Comparison of ENCODE assay signal across 1 cellular context in the genomic region with DNA sequence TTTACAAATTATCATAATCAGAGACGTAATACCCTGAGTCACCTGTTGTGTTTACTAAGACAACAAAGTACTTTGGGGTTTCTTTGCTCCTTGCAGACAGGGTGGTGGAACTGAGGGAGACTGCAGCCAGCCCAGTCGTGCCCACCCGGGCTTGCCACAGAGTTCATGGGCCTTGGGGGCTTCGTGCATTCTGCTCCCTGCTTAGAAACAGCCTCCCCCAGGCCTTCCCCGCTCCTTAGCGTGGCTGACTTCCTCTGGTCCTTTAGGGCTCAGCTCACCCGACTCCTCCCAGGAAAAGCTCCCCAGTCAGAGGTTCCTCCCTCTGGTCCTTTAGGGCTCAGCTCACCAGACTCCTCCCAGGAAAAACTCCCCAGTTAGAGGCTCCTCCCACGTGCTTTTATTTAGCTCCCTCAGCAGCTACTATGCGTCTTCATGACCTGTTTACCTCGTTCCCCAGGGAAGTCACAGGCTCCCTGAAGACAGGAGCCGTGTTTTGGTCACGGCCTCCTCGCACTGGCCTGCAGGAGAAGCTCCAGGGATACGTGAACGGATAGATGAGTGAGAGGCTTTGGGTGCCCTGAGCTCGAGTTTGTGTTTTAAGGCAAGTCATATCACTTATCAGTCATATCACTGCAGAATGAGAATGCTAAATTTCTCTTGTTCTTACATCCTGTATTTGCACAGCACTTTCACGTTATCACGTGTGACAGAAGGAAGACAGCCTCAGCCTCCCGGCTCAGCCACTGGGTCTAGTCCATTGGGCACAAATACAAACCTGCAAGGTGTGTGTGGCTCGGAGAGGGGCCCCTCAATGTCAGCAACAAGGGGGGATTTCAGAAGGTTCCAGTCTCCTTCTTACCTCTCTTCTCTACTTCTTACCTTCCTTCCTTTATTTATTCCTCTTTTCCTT.
TF ChIP-seq lines count a peak whose summit lies in the region.

No MANE protein-coding gene starts in this region.

TF ChIP-seq in K562, 482 proteins besides CTCF, POLR2A, EP300 and RAD21 (continued from another document and continues in another):
- TF ChIP-seq, protein P1, sequence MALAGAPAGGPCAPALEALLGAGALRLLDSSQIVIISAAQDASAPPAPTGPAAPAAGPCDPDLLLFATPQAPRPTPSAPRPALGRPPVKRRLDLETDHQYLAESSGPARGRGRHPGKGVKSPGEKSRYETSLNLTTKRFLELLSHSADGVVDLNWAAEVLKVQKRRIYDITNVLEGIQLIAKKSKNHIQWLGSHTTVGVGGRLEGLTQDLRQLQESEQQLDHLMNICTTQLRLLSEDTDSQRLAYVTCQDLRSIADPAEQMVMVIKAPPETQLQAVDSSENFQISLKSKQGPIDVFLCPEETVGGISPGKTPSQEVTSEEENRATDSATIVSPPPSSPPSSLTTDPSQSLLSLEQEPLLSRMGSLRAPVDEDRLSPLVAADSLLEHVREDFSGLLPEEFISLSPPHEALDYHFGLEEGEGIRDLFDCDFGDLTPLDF (CRISPR knock-in tag; IDR thresholded peaks at IDR 0.05): no peak; the same call in 1 of the 2 replicates
- TF ChIP-seq TEAD4 (IDR thresholded peaks at IDR 0.05; ENCODE audit: low read length) (peak; percentile 76), TEAD4 (CRISPR knock-in tag; IDR thresholded peaks at IDR 0.05; ENCODE audit: borderline replicate concordance) (no peak), BRD9 (IDR thresholded peaks at IDR 0.05; ENCODE audit: low read depth, partially characterized antibody) (peak; percentile 47), FOXJ2 (tag; IDR thresholded peaks at IDR 0.05) (peak; percentile 75; the same call in 1 of the 2 replicates), TSC22D4 (tag; IDR thresholded peaks at IDR 0.05) (no peak), HNRNPUL1 (IDR thresholded peaks at IDR 0.05; ENCODE audit: low read length) (no peak), TEAD2 (tag; IDR thresholded peaks at IDR 0.05) (no peak), HNRNPK (IDR thresholded peaks at IDR 0.05; ENCODE audit: low read depth, low read length, poor library complexity, severe bottlenecking) (no peak), ZNF41 (CRISPR knock-in tag; conservative IDR thresholded peaks at IDR 0.05) (no peak), ZNF584 (CRISPR knock-in tag; IDR thresholded peaks at IDR 0.05; ENCODE audit: low read depth) (0 out of 2 replicates have a peak, but pooled peaks have one; percentile 68), CREM (IDR thresholded peaks at IDR 0.05; ENCODE audit: low read depth) (peak; percentile 57), TOE1 (IDR thresholded peaks at IDR 0.05; ENCODE audit: borderline replicate concordance) (peak; percentile 58; the same call in 1 of the 2 replicates), TOE1 (CRISPR knock-in tag; IDR thresholded peaks at IDR 0.05; ENCODE audit: borderline replicate concordance, low read depth) (no peak; the same call in 1 of the 2 replicates), OTX1 (CRISPR knock-in tag; IDR thresholded peaks at IDR 0.05) (no peak), NFATC3 (IDR thresholded peaks at IDR 0.05) (no peak), ZNF24 (IDR thresholded peaks at IDR 0.05) (no peak), SMARCC2 (IDR thresholded peaks at IDR 0.05; ENCODE audit: low read depth) (peak; percentile 75), CHD1 (IDR thresholded peaks at IDR 0.05; ENCODE audit: low read length) (no peak), TRIM28 (IDR thresholded peaks at IDR 0.05) (peak; percentile 74), CBX8 (IDR thresholded peaks at IDR 0.05; ENCODE audit: borderline replicate concordance, extremely low read depth, low read depth, low read length, poor library complexity, severe bottlenecking) (no peak), TAF1 (IDR thresholded peaks at IDR 0.05; ENCODE audit: control insufficient read depth, extremely low read depth, insufficient read depth, low read length, severe bottlenecking) (peak; percentile 67), ZNF253 (CRISPR knock-in tag; conservative IDR thresholded peaks at IDR 0.05) (0 out of 2 replicates have a peak, but pooled peaks have one; percentile 32), ZBED1 (IDR thresholded peaks at IDR 0.05) (0 out of 2 replicates have a peak, but pooled peaks have one; percentile 46), LEF1 (IDR thresholded peaks at IDR 0.05) (peak; percentile 98), NCOA6 (IDR thresholded peaks at IDR 0.05) (no peak), CBFB (CRISPR knock-in tag; IDR thresholded peaks at IDR 0.05) (no peak), PHTF2 (CRISPR knock-in tag; IDR thresholded peaks at IDR 0.05) (no peak), RCOR1 (IDR thresholded peaks at IDR 0.05; ENCODE audit: borderline replicate concordance in 1 of 2, low read depth in 2 of 2, low read length in 2 of 2) (peak; percentile 3 to 89; a peak in 2 of 4 replicates), HLTF (IDR thresholded peaks at IDR 0.05) (no peak), ZNF23 (CRISPR knock-in tag; IDR thresholded peaks at IDR 0.05) (no peak), KDM5B (IDR thresholded peaks at IDR 0.05; ENCODE audit: insufficient replicate concordance, low read depth, low read length) (no peak), NCOR1 (IDR thresholded peaks at IDR 0.05) (peak; percentile 64), ELF1 (tag; IDR thresholded peaks at IDR 0.05) (peak; percentile 71), SETDB1 (IDR thresholded peaks at IDR 0.05; ENCODE audit: low read length) (no peak), PHB (CRISPR knock-in tag; IDR thresholded peaks at IDR 0.05) (no peak), KLF10 (CRISPR knock-in tag; IDR thresholded peaks at IDR 0.05) (no peak), PYGO2 (tag; IDR thresholded peaks at IDR 0.05) (no peak)
- TF ChIP-seq, protein P2, sequence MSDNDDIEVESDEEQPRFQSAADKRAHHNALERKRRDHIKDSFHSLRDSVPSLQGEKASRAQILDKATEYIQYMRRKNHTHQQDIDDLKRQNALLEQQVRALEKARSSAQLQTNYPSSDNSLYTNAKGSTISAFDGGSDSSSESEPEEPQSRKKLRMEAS (CRISPR knock-in tag; IDR thresholded peaks at IDR 0.05): peak; percentile 73
- TF ChIP-seq, protein P3, sequence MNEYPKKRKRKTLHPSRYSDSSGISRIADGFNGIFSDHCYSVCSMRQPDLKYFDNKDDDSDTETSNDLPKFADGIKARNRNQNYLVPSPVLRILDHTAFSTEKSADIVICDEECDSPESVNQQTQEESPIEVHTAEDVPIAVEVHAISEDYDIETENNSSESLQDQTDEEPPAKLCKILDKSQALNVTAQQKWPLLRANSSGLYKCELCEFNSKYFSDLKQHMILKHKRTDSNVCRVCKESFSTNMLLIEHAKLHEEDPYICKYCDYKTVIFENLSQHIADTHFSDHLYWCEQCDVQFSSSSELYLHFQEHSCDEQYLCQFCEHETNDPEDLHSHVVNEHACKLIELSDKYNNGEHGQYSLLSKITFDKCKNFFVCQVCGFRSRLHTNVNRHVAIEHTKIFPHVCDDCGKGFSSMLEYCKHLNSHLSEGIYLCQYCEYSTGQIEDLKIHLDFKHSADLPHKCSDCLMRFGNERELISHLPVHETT (CRISPR knock-in tag; conservative IDR thresholded peaks at IDR 0.05 in 1 of 2, IDR thresholded peaks at IDR 0.05 in 1 of 2): peak in 1 of 2 experiments; percentile 78; a peak in 1 of 4 replicates
- TF ChIP-seq, protein P4, sequence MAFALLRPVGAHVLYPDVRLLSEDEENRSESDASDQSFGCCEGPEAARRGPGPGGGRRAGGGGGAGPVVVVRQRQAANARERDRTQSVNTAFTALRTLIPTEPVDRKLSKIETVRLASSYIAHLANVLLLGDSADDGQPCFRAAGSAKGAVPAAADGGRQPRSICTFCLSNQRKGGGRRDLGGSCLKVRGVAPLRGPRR (CRISPR knock-in tag; IDR thresholded peaks at IDR 0.05): no peak
- TF ChIP-seq, protein P5, sequence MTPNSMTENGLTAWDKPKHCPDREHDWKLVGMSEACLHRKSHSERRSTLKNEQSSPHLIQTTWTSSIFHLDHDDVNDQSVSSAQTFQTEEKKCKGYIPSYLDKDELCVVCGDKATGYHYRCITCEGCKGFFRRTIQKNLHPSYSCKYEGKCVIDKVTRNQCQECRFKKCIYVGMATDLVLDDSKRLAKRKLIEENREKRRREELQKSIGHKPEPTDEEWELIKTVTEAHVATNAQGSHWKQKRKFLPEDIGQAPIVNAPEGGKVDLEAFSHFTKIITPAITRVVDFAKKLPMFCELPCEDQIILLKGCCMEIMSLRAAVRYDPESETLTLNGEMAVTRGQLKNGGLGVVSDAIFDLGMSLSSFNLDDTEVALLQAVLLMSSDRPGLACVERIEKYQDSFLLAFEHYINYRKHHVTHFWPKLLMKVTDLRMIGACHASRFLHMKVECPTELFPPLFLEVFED (CRISPR knock-in tag; conservative IDR thresholded peaks at IDR 0.05): no peak
- TF ChIP-seq, protein P6, sequence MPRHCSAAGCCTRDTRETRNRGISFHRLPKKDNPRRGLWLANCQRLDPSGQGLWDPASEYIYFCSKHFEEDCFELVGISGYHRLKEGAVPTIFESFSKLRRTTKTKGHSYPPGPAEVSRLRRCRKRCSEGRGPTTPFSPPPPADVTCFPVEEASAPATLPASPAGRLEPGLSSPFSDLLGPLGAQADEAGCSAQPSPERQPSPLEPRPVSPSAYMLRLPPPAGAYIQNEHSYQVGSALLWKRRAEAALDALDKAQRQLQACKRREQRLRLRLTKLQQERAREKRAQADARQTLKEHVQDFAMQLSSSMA (CRISPR knock-in tag; IDR thresholded peaks at IDR 0.05): no peak
- TF ChIP-seq, protein P7, sequence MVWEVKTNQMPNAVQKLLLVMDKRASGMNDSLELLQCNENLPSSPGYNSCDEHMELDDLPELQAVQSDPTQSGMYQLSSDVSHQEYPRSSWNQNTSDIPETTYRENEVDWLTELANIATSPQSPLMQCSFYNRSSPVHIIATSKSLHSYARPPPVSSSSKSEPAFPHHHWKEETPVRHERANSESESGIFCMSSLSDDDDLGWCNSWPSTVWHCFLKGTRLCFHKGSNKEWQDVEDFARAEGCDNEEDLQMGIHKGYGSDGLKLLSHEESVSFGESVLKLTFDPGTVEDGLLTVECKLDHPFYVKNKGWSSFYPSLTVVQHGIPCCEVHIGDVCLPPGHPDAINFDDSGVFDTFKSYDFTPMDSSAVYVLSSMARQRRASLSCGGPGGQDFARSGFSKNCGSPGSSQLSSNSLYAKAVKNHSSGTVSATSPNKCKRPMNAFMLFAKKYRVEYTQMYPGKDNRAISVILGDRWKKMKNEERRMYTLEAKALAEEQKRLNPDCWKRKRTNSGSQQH (CRISPR knock-in tag; IDR thresholded peaks at IDR 0.05): no peak
- TF ChIP-seq, protein P8, sequence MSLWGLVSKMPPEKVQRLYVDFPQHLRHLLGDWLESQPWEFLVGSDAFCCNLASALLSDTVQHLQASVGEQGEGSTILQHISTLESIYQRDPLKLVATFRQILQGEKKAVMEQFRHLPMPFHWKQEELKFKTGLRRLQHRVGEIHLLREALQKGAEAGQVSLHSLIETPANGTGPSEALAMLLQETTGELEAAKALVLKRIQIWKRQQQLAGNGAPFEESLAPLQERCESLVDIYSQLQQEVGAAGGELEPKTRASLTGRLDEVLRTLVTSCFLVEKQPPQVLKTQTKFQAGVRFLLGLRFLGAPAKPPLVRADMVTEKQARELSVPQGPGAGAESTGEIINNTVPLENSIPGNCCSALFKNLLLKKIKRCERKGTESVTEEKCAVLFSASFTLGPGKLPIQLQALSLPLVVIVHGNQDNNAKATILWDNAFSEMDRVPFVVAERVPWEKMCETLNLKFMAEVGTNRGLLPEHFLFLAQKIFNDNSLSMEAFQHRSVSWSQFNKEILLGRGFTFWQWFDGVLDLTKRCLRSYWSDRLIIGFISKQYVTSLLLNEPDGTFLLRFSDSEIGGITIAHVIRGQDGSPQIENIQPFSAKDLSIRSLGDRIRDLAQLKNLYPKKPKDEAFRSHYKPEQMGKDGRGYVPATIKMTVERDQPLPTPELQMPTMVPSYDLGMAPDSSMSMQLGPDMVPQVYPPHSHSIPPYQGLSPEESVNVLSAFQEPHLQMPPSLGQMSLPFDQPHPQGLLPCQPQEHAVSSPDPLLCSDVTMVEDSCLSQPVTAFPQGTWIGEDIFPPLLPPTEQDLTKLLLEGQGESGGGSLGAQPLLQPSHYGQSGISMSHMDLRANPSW (CRISPR knock-in tag; IDR thresholded peaks at IDR 0.05): no peak
- TF ChIP-seq, protein P9, sequence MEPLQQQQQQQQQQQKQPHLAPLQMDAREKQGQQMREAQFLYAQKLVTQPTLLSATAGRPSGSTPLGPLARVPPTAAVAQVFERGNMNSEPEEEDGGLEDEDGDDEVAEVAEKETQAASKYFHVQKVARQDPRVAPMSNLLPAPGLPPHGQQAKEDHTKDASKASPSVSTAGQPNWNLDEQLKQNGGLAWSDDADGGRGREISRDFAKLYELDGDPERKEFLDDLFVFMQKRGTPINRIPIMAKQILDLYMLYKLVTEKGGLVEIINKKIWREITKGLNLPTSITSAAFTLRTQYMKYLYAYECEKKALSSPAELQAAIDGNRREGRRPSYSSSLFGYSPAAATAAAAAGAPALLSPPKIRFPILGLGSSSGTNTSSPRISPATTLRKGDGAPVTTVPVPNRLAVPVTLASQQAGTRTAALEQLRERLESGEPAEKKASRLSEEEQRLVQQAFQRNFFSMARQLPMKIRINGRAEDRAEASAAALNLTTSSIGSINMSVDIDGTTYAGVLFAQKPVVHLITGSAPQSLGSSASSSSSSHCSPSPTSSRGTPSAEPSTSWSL (CRISPR knock-in tag; IDR thresholded peaks at IDR 0.05; ENCODE audit: borderline replicate concordance): no peak
- TF ChIP-seq, protein P10, sequence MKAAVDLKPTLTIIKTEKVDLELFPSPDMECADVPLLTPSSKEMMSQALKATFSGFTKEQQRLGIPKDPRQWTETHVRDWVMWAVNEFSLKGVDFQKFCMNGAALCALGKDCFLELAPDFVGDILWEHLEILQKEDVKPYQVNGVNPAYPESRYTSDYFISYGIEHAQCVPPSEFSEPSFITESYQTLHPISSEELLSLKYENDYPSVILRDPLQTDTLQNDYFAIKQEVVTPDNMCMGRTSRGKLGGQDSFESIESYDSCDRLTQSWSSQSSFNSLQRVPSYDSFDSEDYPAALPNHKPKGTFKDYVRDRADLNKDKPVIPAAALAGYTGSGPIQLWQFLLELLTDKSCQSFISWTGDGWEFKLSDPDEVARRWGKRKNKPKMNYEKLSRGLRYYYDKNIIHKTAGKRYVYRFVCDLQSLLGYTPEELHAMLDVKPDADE (conservative IDR thresholded peaks at IDR 0.05; ENCODE audit: control insufficient read depth, low read depth, low read length): peak; percentile 29; the same call in 1 of the 2 replicates
- TF ChIP-seq, protein P11, sequence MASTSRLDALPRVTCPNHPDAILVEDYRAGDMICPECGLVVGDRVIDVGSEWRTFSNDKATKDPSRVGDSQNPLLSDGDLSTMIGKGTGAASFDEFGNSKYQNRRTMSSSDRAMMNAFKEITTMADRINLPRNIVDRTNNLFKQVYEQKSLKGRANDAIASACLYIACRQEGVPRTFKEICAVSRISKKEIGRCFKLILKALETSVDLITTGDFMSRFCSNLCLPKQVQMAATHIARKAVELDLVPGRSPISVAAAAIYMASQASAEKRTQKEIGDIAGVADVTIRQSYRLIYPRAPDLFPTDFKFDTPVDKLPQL (IDR thresholded peaks at IDR 0.05; ENCODE audit: extremely low read depth, insufficient read length): no peak
- TF ChIP-seq, protein P12, sequence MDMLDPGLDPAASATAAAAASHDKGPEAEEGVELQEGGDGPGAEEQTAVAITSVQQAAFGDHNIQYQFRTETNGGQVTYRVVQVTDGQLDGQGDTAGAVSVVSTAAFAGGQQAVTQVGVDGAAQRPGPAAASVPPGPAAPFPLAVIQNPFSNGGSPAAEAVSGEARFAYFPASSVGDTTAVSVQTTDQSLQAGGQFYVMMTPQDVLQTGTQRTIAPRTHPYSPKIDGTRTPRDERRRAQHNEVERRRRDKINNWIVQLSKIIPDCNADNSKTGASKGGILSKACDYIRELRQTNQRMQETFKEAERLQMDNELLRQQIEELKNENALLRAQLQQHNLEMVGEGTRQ (CRISPR knock-in tag; IDR thresholded peaks at IDR 0.05): peak; percentile 56; the same call in 1 of the 2 replicates
